8 cellular contexts compared by ENCODE assay signal in the genomic region with DNA sequence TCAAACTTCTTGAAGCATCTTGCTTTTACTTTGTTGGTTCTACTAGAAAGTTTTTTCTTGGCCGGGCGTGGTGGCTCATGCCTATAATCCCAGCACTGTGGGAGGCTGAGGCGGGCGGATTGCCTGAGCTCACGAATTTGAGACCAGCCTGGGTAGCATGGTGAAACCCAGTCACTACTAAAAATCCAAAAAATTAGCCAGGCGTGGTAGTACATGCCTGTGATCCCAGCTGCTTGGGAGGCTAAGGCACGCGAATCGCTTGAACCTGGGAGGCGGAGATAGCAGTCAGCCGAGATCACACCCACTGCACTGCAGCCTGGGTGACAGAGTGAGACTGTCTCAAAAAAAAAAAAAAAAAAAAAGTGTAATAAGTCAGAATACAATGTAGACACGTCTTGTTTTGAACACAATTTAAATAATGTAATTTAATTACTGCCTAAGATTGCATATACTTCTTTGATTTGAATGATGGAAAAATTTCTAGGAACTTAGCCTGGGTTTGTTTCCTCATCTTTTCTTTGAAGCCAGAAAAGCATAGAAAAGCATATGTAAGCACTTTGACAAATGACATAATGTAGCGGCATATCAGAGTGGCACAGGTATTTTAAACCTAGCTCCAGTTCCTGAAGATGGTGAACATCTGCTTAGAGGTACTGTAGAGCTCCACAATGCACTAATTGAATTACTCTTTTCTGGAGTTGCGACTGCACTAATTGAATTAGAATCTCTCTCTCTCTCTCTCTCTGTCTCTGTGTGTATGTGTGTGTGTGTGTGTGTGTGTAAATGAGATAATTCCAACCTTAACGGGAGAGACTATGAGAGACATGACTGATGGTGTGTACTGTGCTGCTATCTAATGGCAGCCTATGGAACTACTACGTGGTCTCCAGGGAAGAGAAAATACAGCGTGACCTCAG.
A peak's percentile ranks its signal among the peaks of the same experiment; 100 is the strongest.
DNase-seq lines count a peak whose midpoint lies in the region; ATAC-seq and TF ChIP-seq lines count a peak whose summit lies in the region.

No MANE protein-coding gene starts in this region.

- no peaks in the 10 kb centered on the region for H3K79me2 ChIP-seq in GM23248 (ENCODE audit: insufficient read depth)
- no peaks in the 10 kb centered on the region for H3K79me2 ChIP-seq in osteoblast (ENCODE audit: insufficient read depth, low read length)

- peak; percentile 23 for DNase-seq in COR-L47 (lab: John Stamatoyannopoulos, UW)
- DNase-seq in GM23248 = peak; percentile 73
- DNase-seq in NCI-H2196 treated with DMSO at 0.1 percent for 48 hours (lab: John Stamatoyannopoulos, UW; ENCODE audit: unreplicated experiment) = peak; percentile 21
- DNase-seq in activated B cell treated with CpG ODN at 0.5 μM for 24 hours = no peak
- peak; percentile 62 for DNase-seq in germinal center (ENCODE audit: low spot score)
- no peak for DNase-seq in osteoblast (ENCODE audit: insufficient read length, low spot score, missing footprints)

- peak; percentile 77 for ATAC-seq in activated B cell treated with CpG ODN at 0.5 μM for 24 hours (ENCODE audit: low read depth)
- ATAC-seq in GM21423 (IDR thresholded peaks at IDR 0.05; ENCODE audit: unreplicated experiment) = no peak
- ATAC-seq in HG03457 (IDR thresholded peaks at IDR 0.05; ENCODE audit: unreplicated experiment) = no peak

- H3K27me3 ChIP-seq in GM23248 (replicated peaks; ENCODE audit: insufficient read depth) = no peaks in the 10 kb centered on the region
- H3K27me3 ChIP-seq in osteoblast (ENCODE audit: insufficient read depth, low read length) = no peaks in the 10 kb centered on the region

- H3K9ac ChIP-seq in GM23248 = no peak overlapping the region

- H3K27ac ChIP-seq in GM23248 (no peak overlapping the region), osteoblast (ENCODE audit: low read depth, low read length) (no peak overlapping the region)

- H3K4me2 ChIP-seq in GM23248 (ENCODE audit: unreplicated experiment) (no peak overlapping the region), osteoblast (ENCODE audit: insufficient read depth, low read length) (no peak overlapping the region)

- H3K27ac Mint-ChIP-seq in activated B cell treated with CpG ODN at 0.5 μM for 24 hours = no peak overlapping the region

- in situ Hi-C loops in GM23248 (cut with MboI) = no loop called here

- intact Hi-C loops in activated B cell treated with CpG ODN at 0.5 μM for 24 hours (cut with micrococcal nuclease) = loop anchor here (1.0 to 5.0 kb wide), 4 partner anchors 149 to 279 kb away; no protein-coding TSS in a partner anchor

- H3K4me1 ChIP-seq in GM23248 (ENCODE audit: insufficient read depth) (no peaks in the 10 kb centered on the region), osteoblast (ENCODE audit: insufficient read depth, low read length) (peaks cover 2% of the 10 kb centered on the region)

- CTCF ChIA-PET in activated B cell treated with CpG ODN at 0.5 μM for 24 hours (lab: Charles Lee) = interaction anchor here (0.7 to 2.2 kb wide), 7 partner anchors 10 to 228 kb away, joined by 3 to 17 read pairs (median 5); no protein-coding TSS in a partner anchor

- H4K20me1 ChIP-seq in GM23248 (ENCODE audit: insufficient read depth) (0 out of 2 replicates have a peak, but pooled peaks cover 6% of the 10 kb centered on the region), osteoblast (ENCODE audit: insufficient read depth, low read length) (peaks cover 45% of the 10 kb centered on the region)

- no peak overlapping the region for H3K4me3 Mint-ChIP-seq in activated B cell treated with CpG ODN at 0.5 μM for 24 hours

- no peaks in the 10 kb centered on the region for H3K27me3 Mint-ChIP-seq in activated B cell treated with CpG ODN at 0.5 μM for 24 hours

- H3K4me3 ChIP-seq in GM23248 (no peak overlapping the region), osteoblast (ENCODE audit: insufficient read depth, low read length) (no peak overlapping the region)

- H3K36me3 ChIP-seq in GM23248 (ENCODE audit: low read depth) = no peaks in the 10 kb centered on the region
- no peaks in the 10 kb centered on the region for H3K36me3 ChIP-seq in osteoblast (ENCODE audit: insufficient read depth, low read length)

- H3F3A ChIP-seq in GM23248 (ENCODE audit: insufficient read depth) = no peaks in the 10 kb centered on the region

- H3K9me3 ChIP-seq in GM23248 (ENCODE audit: low read depth) (no peaks in the 10 kb centered on the region), osteoblast (ENCODE audit: low read depth, low read length) (no peaks in the 10 kb centered on the region)

- no peaks in the 10 kb centered on the region for H3K9me2 ChIP-seq in GM23248 (ENCODE audit: insufficient read depth)

- WGBS in GM23248 (ENCODE audit: low coverage in 1 of 2, low lambda C conversion rate in 2 of 2, missing lambda C conversion rate in 2 of 2), 2 experiments = 59 to 72% methylated on average over 11 to 17 of the region's 17 CpGs

- POLR2A ChIA-PET in activated B cell treated with CpG ODN at 0.5 μM for 24 hours (lab: Charles Lee) = no interaction called here

- H2AFZ ChIP-seq in GM23248 (no peak overlapping the region), osteoblast (ENCODE audit: low read length) (no peak overlapping the region)

- H3K9me3 Mint-ChIP-seq in activated B cell treated with CpG ODN at 0.5 μM for 24 hours = no peaks in the 10 kb centered on the region

- peaks cover 3% of the 10 kb centered on the region for H3K4me1 Mint-ChIP-seq in activated B cell treated with CpG ODN at 0.5 μM for 24 hours

- TF ChIP-seq CTCF in activated B cell treated with CpG ODN at 0.5 μM for 24 hours (IDR thresholded peaks at IDR 0.05) (no peak), osteoblast (IDR thresholded peaks at IDR 0.05; ENCODE audit: extremely low read depth, low read depth, low read length) (peak; percentile 75)

- H3K36me3 Mint-ChIP-seq in activated B cell treated with CpG ODN at 0.5 μM for 24 hours (ENCODE audit: low read depth) = no peaks in the 10 kb centered on the region

Comparison
In these comparisons a context has a peak if more than half of its experiments do, and no peak if none do; other contexts are left out.
1. DNase-seq: peak in COR-L47 (single experiment), GM23248 (single experiment), NCI-H2196 treated with DMSO at 0.1 percent for 48 hours (single experiment) and germinal center (single experiment); none in activated B cell treated with CpG ODN at 0.5 μM for 24 hours (single experiment) and osteoblast (single experiment).